1 cellular context compared by ENCODE assay signal in genomic region chr11:45035440-45035839, GRCh38.
TF ChIP-seq lines count a peak whose summit lies in the region.

No MANE protein-coding gene starts in this region.

TF ChIP-seq in HepG2, 621 proteins besides CTCF, POLR2A, EP300 and RAD21 (continued from another document):
- no peak for TF ChIP-seq AHDC1 (CRISPR knock-in tag; IDR thresholded peaks at IDR 0.05; ENCODE audit: borderline replicate concordance)
- no peak for TF ChIP-seq SRF (IDR thresholded peaks at IDR 0.05; ENCODE audit: low read depth, low read length)
